22 cellular contexts compared by ENCODE assay signal in the genomic region with DNA sequence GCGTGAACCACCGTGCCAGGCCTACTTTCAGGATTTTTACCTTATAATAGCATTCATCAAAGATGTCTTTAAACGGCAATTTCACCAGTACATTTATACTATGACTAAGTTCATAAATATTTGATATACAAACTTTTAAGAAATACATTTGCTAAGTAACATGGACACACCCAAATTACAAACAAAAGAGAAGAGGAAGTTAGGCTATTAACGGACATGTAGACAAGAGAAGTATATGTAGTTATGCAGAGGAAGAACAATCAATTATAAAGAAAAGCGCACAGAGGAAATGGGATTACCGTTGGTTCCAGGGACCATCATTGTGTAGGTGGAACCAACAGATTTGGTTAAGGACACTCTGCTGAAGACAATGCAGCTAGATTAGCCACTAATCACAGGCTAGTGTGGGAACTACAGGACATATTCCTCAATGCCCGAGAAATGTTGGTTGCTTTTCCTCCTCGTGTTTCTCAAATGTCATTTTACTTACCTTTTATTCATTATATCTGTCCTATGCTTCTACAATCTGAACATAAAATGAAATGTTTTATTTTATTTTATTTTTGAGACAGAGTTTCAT. TPM values are rescaled to one million over a fixed set of nuclear protein-coding genes. Genes with fewer than 3 reads are reported as not detected.
A peak's percentile ranks its signal among the peaks of the same experiment; 100 is the strongest.
DNase-seq lines count a peak whose midpoint lies in the region; ATAC-seq, FAIRE-seq and TF ChIP-seq lines count a peak whose summit lies in the region.
"Had no signal": no experiment of that assay in that cellular context is flagged by ENCODE, and none has a peak within 500 bp of the region (broad histone marks: within the 10 kb centered on the region; RNA-seq: fewer than 3 reads in every experiment).

No MANE protein-coding gene starts in this region.

- no peaks in the 10 kb centered on the region for H3K9me3 Mint-ChIP-seq in activated T-helper 17 cell treated with anti-CD3 and anti-CD28 coated beads, Interleukin-2, amount 50 U/mL, for 72 hours
- H3K9me3 Mint-ChIP-seq: activated naive CD8-positive, alpha-beta T cell treated with anti-CD3 and anti-CD28 coated beads, Interleukin-2, amount 10 ng/mL, durations not matched to agents 7 days and 5 days; activated T-cell treated with anti-CD3 and anti-CD28 coated beads, Interleukin-2, amount 50 U/mL, for 24 hours; central memory CD8-positive, alpha-beta T cell had no signal

- H3K36me3 ChIP-seq in small intestine (ENCODE audit: control insufficient read depth in 2 of 2, insufficient read depth in 2 of 2, low read length in 2 of 2), result no peaks in the 10 kb centered on the region
- H3K36me3 ChIP-seq: suprapubic skin had no signal

- H3K4me1 ChIP-seq in small intestine (ENCODE audit: control insufficient read depth in 2 of 2, insufficient read depth in 1 of 2, low read depth in 1 of 2, low read length in 1 of 2), result no peaks in the 10 kb centered on the region
- H3K4me1 ChIP-seq: suprapubic skin had no signal

- POLR2A ChIA-PET in RWPE1 (lab: Yijun Ruan, JAX; ENCODE audit: low non-redundant PET), result no interaction called here

- CTCF ChIA-PET in RWPE1 (lab: Yijun Ruan, JAX), result no interaction called here

- FAIRE-seq in small intestine (lab: Jason Lieb, UNC), result no peak
- FAIRE-seq: G401.6 had no signal

- no peak overlapping the region for H3K4me3 Mint-ChIP-seq in activated T-helper 17 cell treated with anti-CD3 and anti-CD28 coated beads, Interleukin-2, amount 50 U/mL, for 72 hours
- H3K4me3 Mint-ChIP-seq: activated naive CD8-positive, alpha-beta T cell treated with anti-CD3 and anti-CD28 coated beads, Interleukin-2, amount 10 ng/mL, durations not matched to agents 7 days and 5 days; activated T-cell treated with anti-CD3 and anti-CD28 coated beads, Interleukin-2, amount 50 U/mL, for 24 hours; CD8-positive, alpha-beta memory T cell; central memory CD8-positive, alpha-beta T cell had no signal

- no peaks in the 10 kb centered on the region for H3K36me3 Mint-ChIP-seq in activated T-helper 17 cell treated with anti-CD3 and anti-CD28 coated beads, Interleukin-2, amount 50 U/mL, for 72 hours (ENCODE audit: low read depth)
- H3K36me3 Mint-ChIP-seq: activated naive CD8-positive, alpha-beta T cell treated with anti-CD3 and anti-CD28 coated beads, Interleukin-2, amount 10 ng/mL, durations not matched to agents 7 days and 5 days; CD8-positive, alpha-beta memory T cell had no signal

- WGBS in small intestine, 3 donors, result 35 to 63% (median 61%) methylated on average over 8 of the region's 8 CpGs

- ATAC-seq in HG02798 (IDR thresholded peaks at IDR 0.05; ENCODE audit: poor library complexity, unreplicated experiment), result no peak
- ATAC-seq in activated T-helper 17 cell treated with anti-CD3 and anti-CD28 coated beads, Interleukin-2, amount 50 U/mL, for 72 hours (replicated peaks), result no peak
- ATAC-seq: Right ventricle myocardium inferior had no signal

- DNase-seq in NOMO-1 (lab: John Stamatoyannopoulos, UW; ENCODE audit: unreplicated experiment in 2 of 2), result peak; percentile 19 to 40
- DNase-seq in NOMO-1 treated with dmso at 0.1 percent for 144 hours (lab: John Stamatoyannopoulos, UW; ENCODE audit: unreplicated experiment), result no peak
- DNase-seq in RWPE1 (ENCODE audit: low spot score), result peak; percentile 57
- peak; percentile 34 for DNase-seq in epithelial cell of prostate (ENCODE audit: low read depth, low spot score)
- DNase-seq in small intestine, result peak; percentile 49
- no peak for DNase-seq in SKM-1 treated with dmso at 0.1 percent for 144 hours (lab: John Stamatoyannopoulos, UW; ENCODE audit: unreplicated experiment)
- DNase-seq: ACHN; activated CD4-positive, alpha-beta T cell treated with anti-CD3 and anti-CD28 coated beads, Interleukin-2, amount 50 U/mL, for 1 hour; activated naive CD8-positive, alpha-beta T cell treated with anti-CD3 and anti-CD28 coated beads, Interleukin-2, amount 10 ng/mL, durations not matched to agents 7 days and 5 days; activated T-cell treated with anti-CD3 and anti-CD28 coated beads, Interleukin-2, amount 50 U/mL, for 24 hours; CD8-positive, alpha-beta memory T cell; islet precursor cell; NCI-H2029; NCI-H526 treated with DMSO at 0.1 percent for 48 hours had no signal

- peaks cover 4% of the 10 kb centered on the region for H3K4me1 Mint-ChIP-seq in activated T-helper 17 cell treated with anti-CD3 and anti-CD28 coated beads, Interleukin-2, amount 50 U/mL, for 72 hours
- H3K4me1 Mint-ChIP-seq: activated naive CD8-positive, alpha-beta T cell treated with anti-CD3 and anti-CD28 coated beads, Interleukin-2, amount 10 ng/mL, durations not matched to agents 7 days and 5 days; CD8-positive, alpha-beta memory T cell; central memory CD8-positive, alpha-beta T cell had no signal

- H3K4me3 ChIP-seq in small intestine (ENCODE audit: low read depth in 1 of 2, low read length in 2 of 2), result no peak overlapping the region
- H3K4me3 ChIP-seq: suprapubic skin had no signal

- peaks cover 0 to 2% of the 10 kb centered on the region in 2 donors for H3K27me3 ChIP-seq in small intestine (ENCODE audit: control insufficient read depth in 2 of 2, insufficient read depth in 2 of 2, low read length in 2 of 2)
- H3K27me3 ChIP-seq: suprapubic skin had no signal

- H3K27ac Mint-ChIP-seq in activated T-helper 17 cell treated with anti-CD3 and anti-CD28 coated beads, Interleukin-2, amount 50 U/mL, for 72 hours, result no peak overlapping the region
- H3K27ac Mint-ChIP-seq: activated naive CD8-positive, alpha-beta T cell treated with anti-CD3 and anti-CD28 coated beads, Interleukin-2, amount 10 ng/mL, durations not matched to agents 7 days and 5 days; activated T-cell treated with anti-CD3 and anti-CD28 coated beads, Interleukin-2, amount 50 U/mL, for 24 hours; CD8-positive, alpha-beta memory T cell; progenitor cell of endocrine pancreas had no signal

- no peak for TF ChIP-seq CTCF in RWPE1 (conservative IDR thresholded peaks at IDR 0.05; ENCODE audit: low read depth)

- H3K27ac ChIP-seq in RWPE1, result peak overlapping the region; percentile 98
- peak overlapping the region; percentile 93 for H3K27ac ChIP-seq in epithelial cell of prostate
- no peak overlapping the region for H3K27ac ChIP-seq in small intestine (ENCODE audit: low read depth in 1 of 2, low read length in 1 of 2)
- H3K27ac ChIP-seq: HL-60, suprapubic skin had no signal

- peaks cover 9% of the 10 kb centered on the region for H3K27me3 Mint-ChIP-seq in activated T-helper 17 cell treated with anti-CD3 and anti-CD28 coated beads, Interleukin-2, amount 50 U/mL, for 72 hours
- H3K27me3 Mint-ChIP-seq: progenitor cell of endocrine pancreas had no signal

- no peaks in the 10 kb centered on the region for H3K9me3 ChIP-seq in small intestine (ENCODE audit: control insufficient read depth, low read depth)
- H3K9me3 ChIP-seq: suprapubic skin had no signal

RNA-seq across cellular contexts. Expression of gene PKP2, which starts 24.0 kb away (rescaled TPM):
- polyA plus RNA-seq in small intestine, result 10 to 100 TPM; 12.7 to 34.7 (median 14.3) TPM
- total RNA-seq in activated T-helper 17 cell treated with anti-CD3 and anti-CD28 coated beads, Interleukin-2, amount 50 U/mL, for 72 hours, result not detected

Comparison
In these comparisons a context has a peak if more than half of its experiments do, and no peak if none do; other contexts are left out.
1. DNase-seq: peak in NOMO-1 (2 of 2), RWPE1 (single experiment), epithelial cell of prostate (single experiment) and small intestine (single experiment); none in NOMO-1 treated with dmso at 0.1 percent for 144 hours (single experiment) and SKM-1 treated with dmso at 0.1 percent for 144 hours (single experiment).
2. H3K27ac ChIP-seq: peak in RWPE1 (single experiment) and epithelial cell of prostate (single experiment); none in small intestine (0 of 2).